ENCODE assay signal across 8 cellular contexts in genomic region chr1:151991663-151992344, GRCh38. TPM values are rescaled to one million over a fixed set of nuclear protein-coding genes. Genes with fewer than 3 reads are reported as not detected.
DNase-seq lines count a peak whose midpoint lies in the region; ATAC-seq and TF ChIP-seq lines count a peak whose summit lies in the region.

No MANE protein-coding gene starts in this region.

- peak overlapping the region; percentile 66 for H3K27ac ChIP-seq in IMR-90 (ENCODE audit: insufficient read depth, low read length)

- TF ChIP-seq POLR2A in IMR-90 (IDR thresholded peaks at IDR 0.05; ENCODE audit: low read depth, low read length) = no peak

- H3K36me3 ChIP-seq in IMR-90 (ENCODE audit: control insufficient read depth, insufficient read depth, low read length) = no peaks in the 10 kb centered on the region
- H3K36me3 ChIP-seq in mucosa of descending colon (ENCODE audit: low read depth) = no peaks in the 10 kb centered on the region

- peak overlapping the region; percentile 50 for H2BK120ac ChIP-seq in IMR-90 (ENCODE audit: low read depth, low read length)

- intact Hi-C loops in IMR-90 (cut with micrococcal nuclease) (loop anchor here (2.0 kb wide), 1 partner anchor 103 kb away; no protein-coding TSS in a partner anchor), mucosa of descending colon (cut with DNase I, micrococcal nuclease) (no loop called here)

- POLR2A ChIA-PET in IMR-90 (lab: Charles Lee; ENCODE audit: unreplicated experiment) = interaction anchor here (0.6 kb wide), 2 partner anchors 10 to 1357 kb away, joined by 3 to 4 read pairs; partner anchors contain the start of gene PGLYRP4

- peak overlapping the region; percentile 1; the same call in 1 of the 2 replicates for H3K18ac ChIP-seq in IMR-90 (ENCODE audit: low read depth, low read length)

- BruUV-seq in IMR-90 (replicated peaks; lab: Mats Ljungman, UMichigan) = TSS peak; percentile 47

- peak overlapping the region; percentile 40; the same call in 1 of the 2 replicates for H2AK5ac ChIP-seq in IMR-90 (ENCODE audit: low read depth, low read length)

- TF ChIP-seq CTCF in IMR-90 (conservative IDR thresholded peaks at IDR 0.05; ENCODE audit: low read depth, low read length) (no peak), choroid plexus epithelial cell (conservative IDR thresholded peaks at IDR 0.05; ENCODE audit: low read depth, low read length) (no peak), mucosa of descending colon (IDR thresholded peaks at IDR 0.05) (no peak)

- DNase-seq in A172 (ENCODE audit: low spot score) = peak; percentile 63
- DNase-seq in IMR-90 = no peak
- no peak for DNase-seq in choroid plexus epithelial cell (ENCODE audit: low read depth)
- peak in 1 of 3 donors; percentile 37 for DNase-seq in mucosa of descending colon
- DNase-seq in HUDEP-2 (lab: John Stamatoyannopoulos, UW; ENCODE audit: unreplicated experiment in 76 of 76) = no peak
- no peak for DNase-seq in NCI-H345 (lab: John Stamatoyannopoulos, UW)
- no peak for DNase-seq in MV-4-11 (lab: John Stamatoyannopoulos, UW)

- peaks cover 28% of the 10 kb centered on the region for H3K4me1 ChIP-seq in IMR-90 (ENCODE audit: control insufficient read depth, insufficient read depth, low read length)
- peaks cover 66% of the 10 kb centered on the region for H3K4me1 ChIP-seq in mucosa of descending colon (ENCODE audit: low read depth)

- 0% methylated on average over 2 of the region's 7 CpGs; no CpG with 5 or more reads in 1 of the 2 experiments for WGBS in IMR-90 (ENCODE audit: extremely low coverage in 2 of 2, insufficient read length in 1 of 2), 2 experiments

- no peak overlapping the region for H4K5ac ChIP-seq in IMR-90 (ENCODE audit: low read depth, low read length)

- H2AK9ac ChIP-seq in IMR-90 (replicated peaks; ENCODE audit: low read depth, low read length, poor library complexity) = peak overlapping the region; percentile 94

- no peak overlapping the region; the same call in 1 of the 2 replicates for H2BK20ac ChIP-seq in IMR-90 (ENCODE audit: low read depth, low read length)

- peaks cover 4 to 52% of the 10 kb centered on the region in 2 experiments for H3K79me1 ChIP-seq in IMR-90 (ENCODE audit: low read depth in 1 of 2, low read length in 2 of 2)

- in situ Hi-C loops in IMR-90 (cut with MboI; ENCODE audit: low sequenced_read_pairs) = loop anchor here (10.0 to 25.0 kb wide), 2 partner anchors 447 to 680 kb away; partner anchors contain the start of gene TUFT1

- no peak overlapping the region for H2BK15ac ChIP-seq in IMR-90 (ENCODE audit: low read depth, low read length)

- CTCF ChIA-PET in IMR-90 (lab: Yijun Ruan, JAX) = interaction anchor here (0.8 to 2.2 kb wide), 6 partner anchors 10 to 42 kb away, joined by 3 to 6 read pairs (median 3); no protein-coding TSS in a partner anchor

- H3K56ac ChIP-seq in IMR-90 (ENCODE audit: extremely low read depth, insufficient read depth, low read length) = peak overlapping the region; percentile 39; the same call in 1 of the 2 replicates

- H3K23ac ChIP-seq in IMR-90 (ENCODE audit: low read depth, low read length) = peak overlapping the region; percentile 68

- no peak for TF ChIP-seq RAD21 in IMR-90 (IDR thresholded peaks at IDR 0.05; ENCODE audit: low read length)

- H4K8ac ChIP-seq in IMR-90 (ENCODE audit: low read depth in 2 of 2, low read length in 2 of 2) = peak overlapping the region in 1 of 2 experiments; percentile 74; a peak in 2 of 4 replicates

- H3K4me2 ChIP-seq in IMR-90 (ENCODE audit: low read depth, low read length) = peak overlapping the region; percentile 93

- dilution Hi-C loops in IMR-90 (cut with HindIII; ENCODE audit: low sequenced_read_pairs, unreplicated experiment) = no loop called here

- H2BK5ac ChIP-seq in IMR-90 (ENCODE audit: low read depth, low read length, poor library complexity, severe bottlenecking) = peak overlapping the region; percentile 27

- peaks cover 12% of the 10 kb centered on the region for H3K9me1 ChIP-seq in IMR-90 (ENCODE audit: insufficient read depth, low read length)

- H3K4ac ChIP-seq in IMR-90 (ENCODE audit: low read depth, low read length) = peak overlapping the region; percentile 48

- H4K91ac ChIP-seq in IMR-90 (ENCODE audit: insufficient read depth, low read depth, low read length) = peak overlapping the region; percentile 60

- H3K4me3 ChIP-seq in IMR-90 (ENCODE audit: insufficient read depth, low read depth, low read length) (peak overlapping the region; percentile 89), choroid plexus epithelial cell (ENCODE audit: low read depth, low read length) (peak overlapping the region; percentile 81), mucosa of descending colon (peak overlapping the region; percentile 96)

- H3K9me3 ChIP-seq in IMR-90 (ENCODE audit: control insufficient read depth, insufficient read depth, low read length) = no peaks in the 10 kb centered on the region
- H3K9me3 ChIP-seq in mucosa of descending colon = no peaks in the 10 kb centered on the region

- H4K20me1 ChIP-seq in IMR-90 (ENCODE audit: insufficient read depth, low read length) = peaks cover 58% of the 10 kb centered on the region

- no peaks in the 10 kb centered on the region for H3K27me3 ChIP-seq in IMR-90 (ENCODE audit: control insufficient read depth, insufficient read depth, low read length)

- peak overlapping the region; percentile 30; the same call in 1 of the 2 replicates for H3K14ac ChIP-seq in IMR-90 (replicated peaks; ENCODE audit: low read depth, low read length)

- H2AFZ ChIP-seq in IMR-90 (replicated peaks; ENCODE audit: low read length, poor library complexity) = peak overlapping the region; percentile 87

- ATAC-seq in IMR-90 (ENCODE audit: low read depth) (no peak), mucosa of descending colon (no peak), GM18498 (IDR thresholded peaks at IDR 0.05; ENCODE audit: unreplicated experiment) (no peak)

- peak overlapping the region; percentile 64 for H3K9ac ChIP-seq in IMR-90 (ENCODE audit: low read depth, low read length)

TF ChIP-seq in IMR-90, 13 proteins besides CTCF, POLR2A, EP300 and RAD21:
- TF ChIP-seq FOS (IDR thresholded peaks at IDR 0.05; ENCODE audit: low read depth, low read length) = no peak
- TF ChIP-seq MAFK (IDR thresholded peaks at IDR 0.05; ENCODE audit: low read depth, low read length) = no peak
- TF ChIP-seq ELK1 (IDR thresholded peaks at IDR 0.05; ENCODE audit: borderline replicate concordance, low read depth, low read length) = no peak
- TF ChIP-seq CHD1 (IDR thresholded peaks at IDR 0.05; ENCODE audit: low read depth, low read length) = no peak
- no peak for TF ChIP-seq BHLHE40 (IDR thresholded peaks at IDR 0.05; ENCODE audit: low read depth, low read length)
- TF ChIP-seq USF2 (IDR thresholded peaks at IDR 0.05; ENCODE audit: low read depth, low read length) = no peak
- no peak for TF ChIP-seq NFE2L2 (IDR thresholded peaks at IDR 0.05; ENCODE audit: low read depth, low read length)
- TF ChIP-seq MXI1 (IDR thresholded peaks at IDR 0.05; ENCODE audit: borderline replicate concordance, low read depth, low read length) = no peak
- TF ChIP-seq RFX5 (IDR thresholded peaks at IDR 0.05; ENCODE audit: low read depth, low read length) = no peak
- no peak for TF ChIP-seq CEBPB (IDR thresholded peaks at IDR 0.05; ENCODE audit: low read depth, low read length)
- TF ChIP-seq SMC3 (IDR thresholded peaks at IDR 0.05; ENCODE audit: low read depth, low read length) = no peak
- no peak for TF ChIP-seq MAZ (IDR thresholded peaks at IDR 0.05; ENCODE audit: borderline replicate concordance, low read depth, low read length)
- no peak for TF ChIP-seq RCOR1 (IDR thresholded peaks at IDR 0.05; ENCODE audit: insufficient replicate concordance, low read length)

RNA-seq across cellular contexts. Expression of gene S100A10, which starts 1.9 kb away (rescaled TPM):
- total RNA-seq in A172 (2014; rRNA removed; shearing (Covaris generic)) = 760 and 801 TPM in 2 replicates
- total RNA-seq in IMR-90 (2012; rRNA removed) (77.2 and 86.0 TPM in 2 replicates), mucosa of descending colon (1,000 to 10,000 TPM in 2 of 3 donors, 100 to 1,000 TPM in 1; 540 to 1,335 (median 1,083) TPM)
- 223 and 277 TPM in 2 replicates for polyA plus RNA-seq in IMR-90 (2012; rRNA removed)
- 119 and 149 TPM in 2 replicates for polyA plus RNA-seq in IMR-90 (2012; cell fraction: cytosol; rRNA removed)
- 18.1 and 82.0 TPM in 2 replicates for polyA plus RNA-seq in IMR-90 (2012; cell fraction: nucleus; rRNA removed; ENCODE audit: low replicate concordance)

RNA-seq across cellular contexts. Expression of gene S100A11, which starts 45.0 kb away (rescaled TPM):
- 517 and 658 TPM in 2 replicates for total RNA-seq in A172 (2014; rRNA removed; shearing (Covaris generic))
- total RNA-seq in IMR-90 (2012; rRNA removed) (117 and 167 TPM in 2 replicates), mucosa of descending colon (100 to 1,000 TPM in 1 of 3 donors, 10 to 100 TPM in 2; 88.8 to 230 (median 93.8) TPM)
- 1,354 and 1,402 TPM in 2 replicates for polyA plus RNA-seq in IMR-90 (2012; rRNA removed)
- polyA plus RNA-seq in IMR-90 (2012; cell fraction: cytosol; rRNA removed) = 1,239 and 1,683 TPM in 2 replicates
- polyA plus RNA-seq in IMR-90 (2012; cell fraction: nucleus; rRNA removed; ENCODE audit: low replicate concordance) = 148 and 260 TPM in 2 replicates
